1 cellular context compared by ENCODE assay signal in genomic region chr19:5498817-5499535, GRCh38.
TF ChIP-seq lines count a peak whose summit lies in the region.

No MANE protein-coding gene starts in this region.

TF ChIP-seq in H1, 55 proteins besides CTCF, POLR2A, EP300 and RAD21 (continued from another document):
- TF ChIP-seq CTBP2 (IDR thresholded peaks at IDR 0.05; ENCODE audit: borderline replicate concordance, insufficient read depth, insufficient read length, low read length) (peak; percentile 80), CREB1 (IDR thresholded peaks at IDR 0.05) (peak; percentile 46; the same call in 1 of the 2 replicates), TAF1 (IDR thresholded peaks at IDR 0.05; ENCODE audit: low read depth, low read length) (no peak), SIX5 (IDR thresholded peaks at IDR 0.05; ENCODE audit: low read depth, low read length) (no peak), EGR1 (IDR thresholded peaks at IDR 0.05; ENCODE audit: borderline replicate concordance, low read depth, low read length) (peak; percentile 48; the same call in 1 of the 2 replicates), TCF12 (IDR thresholded peaks at IDR 0.05; ENCODE audit: low read depth, low read length) (peak; percentile 86), RBBP5 (IDR thresholded peaks at IDR 0.05; ENCODE audit: borderline replicate concordance, low read depth, low read length) (no peak), BRCA1 (IDR thresholded peaks at IDR 0.05; ENCODE audit: low read depth, low read length) (no peak), KDM1A (IDR thresholded peaks at IDR 0.05; ENCODE audit: borderline replicate concordance, low read length) (no peak), FOSL1 (IDR thresholded peaks at IDR 0.05; ENCODE audit: insufficient read depth, low read depth, low read length) (no peak), NRF1 (IDR thresholded peaks at IDR 0.05; ENCODE audit: low read depth, low read length) (no peak), SUZ12 (IDR thresholded peaks at IDR 0.05; ENCODE audit: low read length) (no peak), GABPA (IDR thresholded peaks at IDR 0.05; ENCODE audit: borderline replicate concordance, insufficient read depth, low read length) (no peak), BACH1 (IDR thresholded peaks at IDR 0.05; ENCODE audit: low read length) (no peak), SAP30 (IDR thresholded peaks at IDR 0.05; ENCODE audit: insufficient read depth, insufficient replicate concordance, low read length) (no peak), SP4 (IDR thresholded peaks at IDR 0.05; ENCODE audit: low read length) (no peak), SP2 (IDR thresholded peaks at IDR 0.05; ENCODE audit: low read length) (no peak), TAF7 (optimal IDR thresholded peaks at IDR 0.05; ENCODE audit: borderline replicate concordance, low read depth, low read length) (peak; percentile 27), BCL11A (IDR thresholded peaks at IDR 0.05; ENCODE audit: low read depth in 2 of 2, low read length in 2 of 2) (no peak), SIRT6 (IDR thresholded peaks at IDR 0.05; ENCODE audit: low read length) (no peak), MAFK (IDR thresholded peaks at IDR 0.05; ENCODE audit: low read depth, low read length) (no peak), JUND (IDR thresholded peaks at IDR 0.05; ENCODE audit: low read length) (no peak), ZNF274 (IDR thresholded peaks at IDR 0.05; ENCODE audit: borderline replicate concordance, extremely low read depth, low read length) (no peak), PHF8 (conservative IDR thresholded peaks at IDR 0.05; ENCODE audit: low read depth, low read length) (no peak), NANOG (IDR thresholded peaks at IDR 0.05; ENCODE audit: insufficient read depth, low read depth, low read length, poor library complexity, severe bottlenecking) (peak; percentile 100), ASH2L (IDR thresholded peaks at IDR 0.05; ENCODE audit: low read length) (no peak), CHD1 (IDR thresholded peaks at IDR 0.05; ENCODE audit: low read depth, low read length) (no peak), KDM4A (IDR thresholded peaks at IDR 0.05; ENCODE audit: low read depth, low read length, severe bottlenecking) (no peak), RXRA (IDR thresholded peaks at IDR 0.05; ENCODE audit: insufficient read depth, low read depth, low read length) (peak; percentile 45; the same call in 1 of the 2 replicates), TBP (IDR thresholded peaks at IDR 0.05; ENCODE audit: low read depth, low read length) (no peak), RNF2 (IDR thresholded peaks at IDR 0.05; ENCODE audit: borderline replicate concordance, low read depth, low read length, missing control alignments, poor library complexity, severe bottlenecking) (no peak), POLR2AphosphoS5 (IDR thresholded peaks at IDR 0.05; ENCODE audit: low read depth, low read length) (peak; percentile 74; the same call in 1 of the 2 replicates), YY1 (IDR thresholded peaks at IDR 0.05; ENCODE audit: low read depth, low read length) (no peak), KDM5A (IDR thresholded peaks at IDR 0.05; ENCODE audit: low read length) (no peak), EZH2 (IDR thresholded peaks at IDR 0.05; ENCODE audit: low read depth, low read length, severe bottlenecking) (no peak), POU5F1 (IDR thresholded peaks at IDR 0.05; ENCODE audit: low read depth, low read length) (no peak), SRF (IDR thresholded peaks at IDR 0.05; ENCODE audit: low read depth, low read length) (no peak), JUN (IDR thresholded peaks at IDR 0.05; ENCODE audit: low read depth, low read length) (no peak), CEBPB (IDR thresholded peaks at IDR 0.05; ENCODE audit: low read depth, low read length) (no peak), CBX5 (IDR thresholded peaks at IDR 0.05; ENCODE audit: low read depth, low read length) (no peak), HDAC2 (IDR thresholded peaks at IDR 0.05; ENCODE audit: borderline replicate concordance in 1 of 2, low read depth in 2 of 2, low read length in 2 of 2) (peak in 1 of 2 experiments; percentile 76; a peak in 1 of 4 replicates), CHD2 (IDR thresholded peaks at IDR 0.05; ENCODE audit: low read length) (no peak), SP1 (IDR thresholded peaks at IDR 0.05; ENCODE audit: low read depth, low read length) (peak; percentile 59; the same call in 1 of the 2 replicates), SIN3A (conservative IDR thresholded peaks at IDR 0.05 in 1 of 2, IDR thresholded peaks at IDR 0.05 in 1 of 2; ENCODE audit: low read depth in 1 of 2, low read length in 2 of 2) (no peak), CBX8 (IDR thresholded peaks at IDR 0.05; ENCODE audit: borderline replicate concordance, low read depth, low read length) (no peak)
- TF ChIP-seq, protein P1, sequence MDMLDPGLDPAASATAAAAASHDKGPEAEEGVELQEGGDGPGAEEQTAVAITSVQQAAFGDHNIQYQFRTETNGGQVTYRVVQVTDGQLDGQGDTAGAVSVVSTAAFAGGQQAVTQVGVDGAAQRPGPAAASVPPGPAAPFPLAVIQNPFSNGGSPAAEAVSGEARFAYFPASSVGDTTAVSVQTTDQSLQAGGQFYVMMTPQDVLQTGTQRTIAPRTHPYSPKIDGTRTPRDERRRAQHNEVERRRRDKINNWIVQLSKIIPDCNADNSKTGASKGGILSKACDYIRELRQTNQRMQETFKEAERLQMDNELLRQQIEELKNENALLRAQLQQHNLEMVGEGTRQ (IDR thresholded peaks at IDR 0.05; ENCODE audit: low read length): no peak
- TF ChIP-seq, protein P2, sequence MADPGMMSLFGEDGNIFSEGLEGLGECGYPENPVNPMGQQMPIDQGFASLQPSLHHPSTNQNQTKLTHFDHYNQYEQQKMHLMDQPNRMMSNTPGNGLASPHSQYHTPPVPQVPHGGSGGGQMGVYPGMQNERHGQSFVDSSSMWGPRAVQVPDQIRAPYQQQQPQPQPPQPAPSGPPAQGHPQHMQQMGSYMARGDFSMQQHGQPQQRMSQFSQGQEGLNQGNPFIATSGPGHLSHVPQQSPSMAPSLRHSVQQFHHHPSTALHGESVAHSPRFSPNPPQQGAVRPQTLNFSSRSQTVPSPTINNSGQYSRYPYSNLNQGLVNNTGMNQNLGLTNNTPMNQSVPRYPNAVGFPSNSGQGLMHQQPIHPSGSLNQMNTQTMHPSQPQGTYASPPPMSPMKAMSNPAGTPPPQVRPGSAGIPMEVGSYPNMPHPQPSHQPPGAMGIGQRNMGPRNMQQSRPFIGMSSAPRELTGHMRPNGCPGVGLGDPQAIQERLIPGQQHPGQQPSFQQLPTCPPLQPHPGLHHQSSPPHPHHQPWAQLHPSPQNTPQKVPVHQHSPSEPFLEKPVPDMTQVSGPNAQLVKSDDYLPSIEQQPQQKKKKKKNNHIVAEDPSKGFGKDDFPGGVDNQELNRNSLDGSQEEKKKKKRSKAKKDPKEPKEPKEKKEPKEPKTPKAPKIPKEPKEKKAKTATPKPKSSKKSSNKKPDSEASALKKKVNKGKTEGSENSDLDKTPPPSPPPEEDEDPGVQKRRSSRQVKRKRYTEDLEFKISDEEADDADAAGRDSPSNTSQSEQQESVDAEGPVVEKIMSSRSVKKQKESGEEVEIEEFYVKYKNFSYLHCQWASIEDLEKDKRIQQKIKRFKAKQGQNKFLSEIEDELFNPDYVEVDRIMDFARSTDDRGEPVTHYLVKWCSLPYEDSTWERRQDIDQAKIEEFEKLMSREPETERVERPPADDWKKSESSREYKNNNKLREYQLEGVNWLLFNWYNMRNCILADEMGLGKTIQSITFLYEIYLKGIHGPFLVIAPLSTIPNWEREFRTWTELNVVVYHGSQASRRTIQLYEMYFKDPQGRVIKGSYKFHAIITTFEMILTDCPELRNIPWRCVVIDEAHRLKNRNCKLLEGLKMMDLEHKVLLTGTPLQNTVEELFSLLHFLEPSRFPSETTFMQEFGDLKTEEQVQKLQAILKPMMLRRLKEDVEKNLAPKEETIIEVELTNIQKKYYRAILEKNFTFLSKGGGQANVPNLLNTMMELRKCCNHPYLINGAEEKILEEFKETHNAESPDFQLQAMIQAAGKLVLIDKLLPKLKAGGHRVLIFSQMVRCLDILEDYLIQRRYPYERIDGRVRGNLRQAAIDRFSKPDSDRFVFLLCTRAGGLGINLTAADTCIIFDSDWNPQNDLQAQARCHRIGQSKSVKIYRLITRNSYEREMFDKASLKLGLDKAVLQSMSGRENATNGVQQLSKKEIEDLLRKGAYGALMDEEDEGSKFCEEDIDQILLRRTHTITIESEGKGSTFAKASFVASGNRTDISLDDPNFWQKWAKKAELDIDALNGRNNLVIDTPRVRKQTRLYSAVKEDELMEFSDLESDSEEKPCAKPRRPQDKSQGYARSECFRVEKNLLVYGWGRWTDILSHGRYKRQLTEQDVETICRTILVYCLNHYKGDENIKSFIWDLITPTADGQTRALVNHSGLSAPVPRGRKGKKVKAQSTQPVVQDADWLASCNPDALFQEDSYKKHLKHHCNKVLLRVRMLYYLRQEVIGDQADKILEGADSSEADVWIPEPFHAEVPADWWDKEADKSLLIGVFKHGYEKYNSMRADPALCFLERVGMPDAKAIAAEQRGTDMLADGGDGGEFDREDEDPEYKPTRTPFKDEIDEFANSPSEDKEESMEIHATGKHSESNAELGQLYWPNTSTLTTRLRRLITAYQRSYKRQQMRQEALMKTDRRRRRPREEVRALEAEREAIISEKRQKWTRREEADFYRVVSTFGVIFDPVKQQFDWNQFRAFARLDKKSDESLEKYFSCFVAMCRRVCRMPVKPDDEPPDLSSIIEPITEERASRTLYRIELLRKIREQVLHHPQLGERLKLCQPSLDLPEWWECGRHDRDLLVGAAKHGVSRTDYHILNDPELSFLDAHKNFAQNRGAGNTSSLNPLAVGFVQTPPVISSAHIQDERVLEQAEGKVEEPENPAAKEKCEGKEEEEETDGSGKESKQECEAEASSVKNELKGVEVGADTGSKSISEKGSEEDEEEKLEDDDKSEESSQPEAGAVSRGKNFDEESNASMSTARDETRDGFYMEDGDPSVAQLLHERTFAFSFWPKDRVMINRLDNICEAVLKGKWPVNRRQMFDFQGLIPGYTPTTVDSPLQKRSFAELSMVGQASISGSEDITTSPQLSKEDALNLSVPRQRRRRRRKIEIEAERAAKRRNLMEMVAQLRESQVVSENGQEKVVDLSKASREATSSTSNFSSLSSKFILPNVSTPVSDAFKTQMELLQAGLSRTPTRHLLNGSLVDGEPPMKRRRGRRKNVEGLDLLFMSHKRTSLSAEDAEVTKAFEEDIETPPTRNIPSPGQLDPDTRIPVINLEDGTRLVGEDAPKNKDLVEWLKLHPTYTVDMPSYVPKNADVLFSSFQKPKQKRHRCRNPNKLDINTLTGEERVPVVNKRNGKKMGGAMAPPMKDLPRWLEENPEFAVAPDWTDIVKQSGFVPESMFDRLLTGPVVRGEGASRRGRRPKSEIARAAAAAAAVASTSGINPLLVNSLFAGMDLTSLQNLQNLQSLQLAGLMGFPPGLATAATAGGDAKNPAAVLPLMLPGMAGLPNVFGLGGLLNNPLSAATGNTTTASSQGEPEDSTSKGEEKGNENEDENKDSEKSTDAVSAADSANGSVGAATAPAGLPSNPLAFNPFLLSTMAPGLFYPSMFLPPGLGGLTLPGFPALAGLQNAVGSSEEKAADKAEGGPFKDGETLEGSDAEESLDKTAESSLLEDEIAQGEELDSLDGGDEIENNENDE (IDR thresholded peaks at IDR 0.05; ENCODE audit: insufficient replicate concordance, low read length): no peak
- TF ChIP-seq, protein P3, sequence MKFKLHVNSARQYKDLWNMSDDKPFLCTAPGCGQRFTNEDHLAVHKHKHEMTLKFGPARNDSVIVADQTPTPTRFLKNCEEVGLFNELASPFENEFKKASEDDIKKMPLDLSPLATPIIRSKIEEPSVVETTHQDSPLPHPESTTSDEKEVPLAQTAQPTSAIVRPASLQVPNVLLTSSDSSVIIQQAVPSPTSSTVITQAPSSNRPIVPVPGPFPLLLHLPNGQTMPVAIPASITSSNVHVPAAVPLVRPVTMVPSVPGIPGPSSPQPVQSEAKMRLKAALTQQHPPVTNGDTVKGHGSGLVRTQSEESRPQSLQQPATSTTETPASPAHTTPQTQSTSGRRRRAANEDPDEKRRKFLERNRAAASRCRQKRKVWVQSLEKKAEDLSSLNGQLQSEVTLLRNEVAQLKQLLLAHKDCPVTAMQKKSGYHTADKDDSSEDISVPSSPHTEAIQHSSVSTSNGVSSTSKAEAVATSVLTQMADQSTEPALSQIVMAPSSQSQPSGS (IDR thresholded peaks at IDR 0.05; ENCODE audit: low read length): no peak
- TF ChIP-seq, protein P4, sequence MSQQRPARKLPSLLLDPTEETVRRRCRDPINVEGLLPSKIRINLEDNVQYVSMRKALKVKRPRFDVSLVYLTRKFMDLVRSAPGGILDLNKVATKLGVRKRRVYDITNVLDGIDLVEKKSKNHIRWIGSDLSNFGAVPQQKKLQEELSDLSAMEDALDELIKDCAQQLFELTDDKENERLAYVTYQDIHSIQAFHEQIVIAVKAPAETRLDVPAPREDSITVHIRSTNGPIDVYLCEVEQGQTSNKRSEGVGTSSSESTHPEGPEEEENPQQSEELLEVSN (IDR thresholded peaks at IDR 0.05): peak; percentile 64
- TF ChIP-seq, protein P5, sequence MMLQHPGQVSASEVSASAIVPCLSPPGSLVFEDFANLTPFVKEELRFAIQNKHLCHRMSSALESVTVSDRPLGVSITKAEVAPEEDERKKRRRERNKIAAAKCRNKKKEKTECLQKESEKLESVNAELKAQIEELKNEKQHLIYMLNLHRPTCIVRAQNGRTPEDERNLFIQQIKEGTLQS (IDR thresholded peaks at IDR 0.05; ENCODE audit: insufficient read depth, low read depth, low read length): no peak
